Comparison of ENCODE assay signal across 8 cellular contexts in genomic region chrX:139126493-139126892, GRCh38.
DNase-seq lines count a peak whose midpoint lies in the region; ATAC-seq and TF ChIP-seq lines count a peak whose summit lies in the region.

No MANE protein-coding gene starts in this region.

- H3K9me3 ChIP-seq in breast epithelium: no peaks in the 10 kb centered on the region

- no peak overlapping the region for H3K4me3 ChIP-seq in Jurkat, Clone E6-1 (ENCODE audit: low read length)
- H3K4me3 ChIP-seq in breast epithelium (no peak overlapping the region), foreskin fibroblast (ENCODE audit: low read depth in 1 of 2, low read length in 2 of 2) (no peak overlapping the region)

- H3K27ac ChIP-seq in breast epithelium: no peak overlapping the region

- H3K36me3 ChIP-seq in breast epithelium: no peaks in the 10 kb centered on the region

- ATAC-seq in GM19397 (IDR thresholded peaks at IDR 0.05; ENCODE audit: unreplicated experiment): peak; percentile 68

- no peak for TF ChIP-seq POLR2A in breast epithelium (IDR thresholded peaks at IDR 0.05)

- DNase-seq in GDM1 (lab: John Stamatoyannopoulos, UW) (peak; percentile 18), breast epithelium (ENCODE audit: low spot score in 2 of 2) (no peak), retina (peak; percentile 5), foreskin fibroblast (no peak), anterior cingulate cortex (lab: John Stamatoyannopoulos, UW) (no peak)
- peak; percentile 12 for DNase-seq in Jurkat, Clone E6-1 (ENCODE audit: low read depth, low spot score)
- no peak for DNase-seq in effector CD8-positive, alpha-beta T cell (lab: John Stamatoyannopoulos, UW)

- intact Hi-C loops in breast epithelium (cut with DNase I; ENCODE audit: low total_unique reads): no loop called here

- TF ChIP-seq CTCF in breast epithelium (IDR thresholded peaks at IDR 0.05) (peak in 2 of 3 donors; percentile 28 to 55), foreskin fibroblast (IDR thresholded peaks at IDR 0.05; ENCODE audit: low read depth, low read length) (no peak)

- H3K4me1 ChIP-seq in breast epithelium: no peaks in the 10 kb centered on the region

- peaks cover 0 to 20% of the 10 kb centered on the region in 2 donors for H3K27me3 ChIP-seq in breast epithelium

Comparison
In these comparisons a context has a peak if more than half of its experiments do, and no peak if none do; other contexts are left out.
1. DNase-seq: peak in GDM1 (single experiment), Jurkat, Clone E6-1 (single experiment) and retina (single experiment); none in breast epithelium (0 of 2), foreskin fibroblast (0 of 2), effector CD8-positive, alpha-beta T cell (single experiment) and anterior cingulate cortex (0 of 58).